1 cellular context compared by ENCODE assay signal in the genomic region with DNA sequence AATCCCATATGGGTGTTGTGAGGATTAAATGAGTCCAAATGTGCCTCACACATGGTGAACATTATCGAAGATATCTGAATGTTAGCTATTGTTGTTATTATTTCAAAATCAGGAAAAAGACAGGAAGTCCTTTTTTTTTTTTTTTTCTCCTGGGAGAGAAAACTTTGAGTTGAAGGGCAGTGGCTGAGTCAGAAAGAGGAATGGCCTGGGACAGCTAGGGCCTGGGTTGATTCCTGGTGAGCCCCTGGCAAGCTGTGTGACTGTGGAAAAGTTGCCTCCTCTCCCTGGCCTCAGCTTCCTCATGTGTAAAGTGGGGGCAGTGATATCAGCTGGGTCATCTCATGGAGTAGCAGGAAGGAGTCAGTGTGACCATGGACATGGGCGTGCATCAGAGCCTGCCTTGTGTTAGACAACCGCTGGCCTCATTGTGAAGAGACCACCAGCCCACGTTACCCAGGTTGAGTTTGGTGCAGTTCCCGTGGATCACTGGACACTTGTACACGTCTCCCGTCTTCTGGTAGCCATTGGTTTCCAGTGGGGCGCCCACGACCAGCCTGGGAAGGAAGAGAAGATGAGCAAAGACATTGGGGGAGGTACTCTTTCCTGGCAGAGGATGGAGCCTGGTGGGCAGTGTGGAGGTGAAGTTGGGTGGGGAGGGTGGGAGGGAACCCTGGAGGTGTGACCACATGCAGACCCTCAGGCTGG.
TF ChIP-seq lines count a peak whose summit lies in the region.

No MANE protein-coding gene starts in this region.

TF ChIP-seq in WTC11, 78 proteins besides CTCF, POLR2A, EP300 and RAD21 (continued from another document):
- TF ChIP-seq, protein P1, sequence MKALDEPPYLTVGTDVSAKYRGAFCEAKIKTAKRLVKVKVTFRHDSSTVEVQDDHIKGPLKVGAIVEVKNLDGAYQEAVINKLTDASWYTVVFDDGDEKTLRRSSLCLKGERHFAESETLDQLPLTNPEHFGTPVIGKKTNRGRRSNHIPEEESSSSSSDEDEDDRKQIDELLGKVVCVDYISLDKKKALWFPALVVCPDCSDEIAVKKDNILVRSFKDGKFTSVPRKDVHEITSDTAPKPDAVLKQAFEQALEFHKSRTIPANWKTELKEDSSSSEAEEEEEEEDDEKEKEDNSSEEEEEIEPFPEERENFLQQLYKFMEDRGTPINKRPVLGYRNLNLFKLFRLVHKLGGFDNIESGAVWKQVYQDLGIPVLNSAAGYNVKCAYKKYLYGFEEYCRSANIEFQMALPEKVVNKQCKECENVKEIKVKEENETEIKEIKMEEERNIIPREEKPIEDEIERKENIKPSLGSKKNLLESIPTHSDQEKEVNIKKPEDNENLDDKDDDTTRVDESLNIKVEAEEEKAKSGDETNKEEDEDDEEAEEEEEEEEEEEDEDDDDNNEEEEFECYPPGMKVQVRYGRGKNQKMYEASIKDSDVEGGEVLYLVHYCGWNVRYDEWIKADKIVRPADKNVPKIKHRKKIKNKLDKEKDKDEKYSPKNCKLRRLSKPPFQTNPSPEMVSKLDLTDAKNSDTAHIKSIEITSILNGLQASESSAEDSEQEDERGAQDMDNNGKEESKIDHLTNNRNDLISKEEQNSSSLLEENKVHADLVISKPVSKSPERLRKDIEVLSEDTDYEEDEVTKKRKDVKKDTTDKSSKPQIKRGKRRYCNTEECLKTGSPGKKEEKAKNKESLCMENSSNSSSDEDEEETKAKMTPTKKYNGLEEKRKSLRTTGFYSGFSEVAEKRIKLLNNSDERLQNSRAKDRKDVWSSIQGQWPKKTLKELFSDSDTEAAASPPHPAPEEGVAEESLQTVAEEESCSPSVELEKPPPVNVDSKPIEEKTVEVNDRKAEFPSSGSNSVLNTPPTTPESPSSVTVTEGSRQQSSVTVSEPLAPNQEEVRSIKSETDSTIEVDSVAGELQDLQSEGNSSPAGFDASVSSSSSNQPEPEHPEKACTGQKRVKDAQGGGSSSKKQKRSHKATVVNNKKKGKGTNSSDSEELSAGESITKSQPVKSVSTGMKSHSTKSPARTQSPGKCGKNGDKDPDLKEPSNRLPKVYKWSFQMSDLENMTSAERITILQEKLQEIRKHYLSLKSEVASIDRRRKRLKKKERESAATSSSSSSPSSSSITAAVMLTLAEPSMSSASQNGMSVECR (CRISPR knock-in tag; IDR thresholded peaks at IDR 0.05; ENCODE audit: borderline replicate concordance) = no peak
- TF ChIP-seq, protein P2, sequence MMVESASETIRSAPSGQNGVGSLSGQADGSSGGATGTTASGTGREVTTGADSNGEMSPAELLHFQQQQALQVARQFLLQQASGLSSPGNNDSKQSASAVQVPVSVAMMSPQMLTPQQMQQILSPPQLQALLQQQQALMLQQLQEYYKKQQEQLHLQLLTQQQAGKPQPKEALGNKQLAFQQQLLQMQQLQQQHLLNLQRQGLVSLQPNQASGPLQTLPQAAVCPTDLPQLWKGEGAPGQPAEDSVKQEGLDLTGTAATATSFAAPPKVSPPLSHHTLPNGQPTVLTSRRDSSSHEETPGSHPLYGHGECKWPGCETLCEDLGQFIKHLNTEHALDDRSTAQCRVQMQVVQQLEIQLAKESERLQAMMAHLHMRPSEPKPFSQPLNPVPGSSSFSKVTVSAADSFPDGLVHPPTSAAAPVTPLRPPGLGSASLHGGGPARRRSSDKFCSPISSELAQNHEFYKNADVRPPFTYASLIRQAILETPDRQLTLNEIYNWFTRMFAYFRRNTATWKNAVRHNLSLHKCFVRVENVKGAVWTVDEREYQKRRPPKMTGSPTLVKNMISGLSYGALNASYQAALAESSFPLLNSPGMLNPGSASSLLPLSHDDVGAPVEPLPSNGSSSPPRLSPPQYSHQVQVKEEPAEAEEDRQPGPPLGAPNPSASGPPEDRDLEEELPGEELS (CRISPR knock-in tag; IDR thresholded peaks at IDR 0.05) = no peak
- TF ChIP-seq, protein P3, sequence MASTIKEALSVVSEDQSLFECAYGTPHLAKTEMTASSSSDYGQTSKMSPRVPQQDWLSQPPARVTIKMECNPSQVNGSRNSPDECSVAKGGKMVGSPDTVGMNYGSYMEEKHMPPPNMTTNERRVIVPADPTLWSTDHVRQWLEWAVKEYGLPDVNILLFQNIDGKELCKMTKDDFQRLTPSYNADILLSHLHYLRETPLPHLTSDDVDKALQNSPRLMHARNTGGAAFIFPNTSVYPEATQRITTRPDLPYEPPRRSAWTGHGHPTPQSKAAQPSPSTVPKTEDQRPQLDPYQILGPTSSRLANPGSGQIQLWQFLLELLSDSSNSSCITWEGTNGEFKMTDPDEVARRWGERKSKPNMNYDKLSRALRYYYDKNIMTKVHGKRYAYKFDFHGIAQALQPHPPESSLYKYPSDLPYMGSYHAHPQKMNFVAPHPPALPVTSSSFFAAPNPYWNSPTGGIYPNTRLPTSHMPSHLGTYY (CRISPR knock-in tag; IDR thresholded peaks at IDR 0.05) = no peak
- TF ChIP-seq GRHL2 (CRISPR knock-in tag; IDR thresholded peaks at IDR 0.05; ENCODE audit: insufficient replicate concordance, severe bottlenecking) (no peak), GTF2I (CRISPR knock-in tag; conservative IDR thresholded peaks at IDR 0.05) (no peak), ZNF396 (CRISPR knock-in tag; IDR thresholded peaks at IDR 0.05; ENCODE audit: borderline replicate concordance) (no peak), ELF4 (CRISPR knock-in tag; IDR thresholded peaks at IDR 0.05; ENCODE audit: low read depth) (no peak), NFYB (CRISPR knock-in tag; conservative IDR thresholded peaks at IDR 0.05; ENCODE audit: low read depth) (no peak)
- TF ChIP-seq, protein P4, sequence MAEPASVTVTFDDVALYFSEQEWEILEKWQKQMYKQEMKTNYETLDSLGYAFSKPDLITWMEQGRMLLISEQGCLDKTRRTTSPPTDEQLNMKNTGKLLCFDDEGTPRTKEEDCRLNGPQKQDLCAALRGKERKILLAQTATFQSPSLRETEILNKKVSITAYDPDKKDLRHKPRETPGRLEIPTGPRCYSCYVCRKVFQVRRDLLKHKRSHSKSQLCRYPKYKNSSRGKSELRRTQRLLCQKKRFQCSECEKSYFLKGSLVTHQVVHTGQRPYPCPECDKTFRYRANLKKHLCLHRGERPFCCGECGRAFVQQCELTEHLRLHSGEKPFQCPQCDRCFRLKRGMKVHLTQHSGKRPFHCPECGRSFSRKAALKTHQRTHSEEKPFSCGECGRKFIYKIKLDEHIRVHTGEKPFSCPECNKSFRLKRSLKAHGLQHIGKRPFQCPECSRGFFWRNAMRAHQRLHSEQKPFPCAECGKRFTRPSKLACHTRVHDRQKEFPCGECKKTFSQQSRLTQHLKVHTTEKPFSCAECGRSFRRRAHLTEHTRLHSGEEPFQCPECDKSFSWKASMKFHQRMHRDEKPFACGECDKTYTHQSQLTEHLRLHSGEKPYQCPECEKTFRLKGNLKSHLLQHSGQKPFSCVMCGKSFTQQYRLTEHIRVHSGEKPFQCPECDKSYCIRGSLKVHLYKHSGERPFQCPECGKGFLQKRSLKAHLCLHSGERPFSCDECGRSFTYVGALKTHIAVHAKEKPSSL (CRISPR knock-in tag; conservative IDR thresholded peaks at IDR 0.05) = no peak
